In the genomic region with DNA sequence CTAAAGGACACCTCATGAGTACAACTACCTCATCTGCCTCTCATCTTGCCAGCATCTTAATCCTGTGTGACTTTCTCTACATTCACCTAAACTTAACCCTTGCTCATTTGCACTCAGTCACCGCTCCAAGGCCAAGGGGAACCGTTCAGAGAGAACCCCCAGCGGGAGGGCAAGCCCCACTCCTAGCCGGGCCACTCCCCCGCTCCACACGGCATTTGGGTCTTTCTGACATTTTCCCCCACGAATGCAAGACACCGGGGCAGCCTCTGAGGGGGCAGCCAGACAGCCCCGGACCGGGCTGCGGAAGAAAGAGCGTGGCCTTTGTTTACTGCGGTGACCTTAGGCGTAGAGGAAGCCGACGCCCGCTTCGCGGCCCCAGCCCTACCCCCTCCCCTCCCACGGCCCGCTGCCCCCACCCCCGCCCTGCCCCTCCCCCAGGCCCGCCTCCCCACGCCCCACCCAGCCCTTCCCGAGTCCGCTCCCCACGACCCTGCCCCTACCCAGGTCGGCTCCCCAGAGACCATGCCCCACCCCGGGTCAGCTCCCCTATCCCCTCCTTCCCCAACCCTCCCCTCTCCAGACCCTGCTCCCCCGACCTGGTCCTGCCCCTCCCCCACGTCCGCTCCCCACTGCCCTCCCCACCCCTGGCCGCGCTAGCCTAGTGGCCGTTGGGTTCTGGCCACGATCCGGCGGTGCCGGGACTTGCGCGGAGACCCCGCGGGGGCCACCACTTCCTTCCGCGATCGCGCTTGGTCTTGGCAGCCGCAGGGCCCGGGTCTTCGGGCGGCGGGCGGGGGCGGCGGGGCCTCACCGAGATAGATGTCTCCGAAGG, we compare ENCODE assay signal across 1 cellular context.
TF ChIP-seq lines count a peak whose summit lies in the region.

No MANE protein-coding gene starts in this region.

TF ChIP-seq in GM23338, 12 proteins besides CTCF, POLR2A, EP300 and RAD21 (continued from another document):
- no peak for TF ChIP-seq EZH2phosphoT487 (IDR thresholded peaks at IDR 0.05; ENCODE audit: unreplicated experiment)
- TF ChIP-seq JUNB (IDR thresholded peaks at IDR 0.05; ENCODE audit: unreplicated experiment): no peak
- no peak for TF ChIP-seq ZNF114 (CRISPR knock-in tag; IDR thresholded peaks at IDR 0.05)
- TF ChIP-seq, protein P1, sequence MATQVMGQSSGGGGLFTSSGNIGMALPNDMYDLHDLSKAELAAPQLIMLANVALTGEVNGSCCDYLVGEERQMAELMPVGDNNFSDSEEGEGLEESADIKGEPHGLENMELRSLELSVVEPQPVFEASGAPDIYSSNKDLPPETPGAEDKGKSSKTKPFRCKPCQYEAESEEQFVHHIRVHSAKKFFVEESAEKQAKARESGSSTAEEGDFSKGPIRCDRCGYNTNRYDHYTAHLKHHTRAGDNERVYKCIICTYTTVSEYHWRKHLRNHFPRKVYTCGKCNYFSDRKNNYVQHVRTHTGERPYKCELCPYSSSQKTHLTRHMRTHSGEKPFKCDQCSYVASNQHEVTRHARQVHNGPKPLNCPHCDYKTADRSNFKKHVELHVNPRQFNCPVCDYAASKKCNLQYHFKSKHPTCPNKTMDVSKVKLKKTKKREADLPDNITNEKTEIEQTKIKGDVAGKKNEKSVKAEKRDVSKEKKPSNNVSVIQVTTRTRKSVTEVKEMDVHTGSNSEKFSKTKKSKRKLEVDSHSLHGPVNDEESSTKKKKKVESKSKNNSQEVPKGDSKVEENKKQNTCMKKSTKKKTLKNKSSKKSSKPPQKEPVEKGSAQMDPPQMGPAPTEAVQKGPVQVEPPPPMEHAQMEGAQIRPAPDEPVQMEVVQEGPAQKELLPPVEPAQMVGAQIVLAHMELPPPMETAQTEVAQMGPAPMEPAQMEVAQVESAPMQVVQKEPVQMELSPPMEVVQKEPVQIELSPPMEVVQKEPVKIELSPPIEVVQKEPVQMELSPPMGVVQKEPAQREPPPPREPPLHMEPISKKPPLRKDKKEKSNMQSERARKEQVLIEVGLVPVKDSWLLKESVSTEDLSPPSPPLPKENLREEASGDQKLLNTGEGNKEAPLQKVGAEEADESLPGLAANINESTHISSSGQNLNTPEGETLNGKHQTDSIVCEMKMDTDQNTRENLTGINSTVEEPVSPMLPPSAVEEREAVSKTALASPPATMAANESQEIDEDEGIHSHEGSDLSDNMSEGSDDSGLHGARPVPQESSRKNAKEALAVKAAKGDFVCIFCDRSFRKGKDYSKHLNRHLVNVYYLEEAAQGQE (IDR thresholded peaks at IDR 0.05; ENCODE audit: unreplicated experiment): no peak
- TF ChIP-seq CREB1 (CRISPR knock-in tag; IDR thresholded peaks at IDR 0.05; ENCODE audit: low read depth): no peak
- TF ChIP-seq, protein P2, sequence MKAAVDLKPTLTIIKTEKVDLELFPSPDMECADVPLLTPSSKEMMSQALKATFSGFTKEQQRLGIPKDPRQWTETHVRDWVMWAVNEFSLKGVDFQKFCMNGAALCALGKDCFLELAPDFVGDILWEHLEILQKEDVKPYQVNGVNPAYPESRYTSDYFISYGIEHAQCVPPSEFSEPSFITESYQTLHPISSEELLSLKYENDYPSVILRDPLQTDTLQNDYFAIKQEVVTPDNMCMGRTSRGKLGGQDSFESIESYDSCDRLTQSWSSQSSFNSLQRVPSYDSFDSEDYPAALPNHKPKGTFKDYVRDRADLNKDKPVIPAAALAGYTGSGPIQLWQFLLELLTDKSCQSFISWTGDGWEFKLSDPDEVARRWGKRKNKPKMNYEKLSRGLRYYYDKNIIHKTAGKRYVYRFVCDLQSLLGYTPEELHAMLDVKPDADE (IDR thresholded peaks at IDR 0.05): no peak
- no peak for TF ChIP-seq POLR2AphosphoS5 (IDR thresholded peaks at IDR 0.05; ENCODE audit: low read depth)
- no peak for TF ChIP-seq NANOG (IDR thresholded peaks at IDR 0.05; ENCODE audit: borderline replicate concordance)
